Comparison of ENCODE assay signal across 11 cellular contexts in genomic region chr17:39605492-39606433, GRCh38. TPM values are rescaled to one million over a fixed set of nuclear protein-coding genes. Genes with fewer than 3 reads are reported as not detected.
DNase-seq lines count a peak whose midpoint lies in the region; ATAC-seq lines count a peak whose summit lies in the region.
"Had no signal": no experiment of that assay in that cellular context is flagged by ENCODE, and none has a peak within 500 bp of the region (broad histone marks: within the 10 kb centered on the region; RNA-seq: fewer than 3 reads in every experiment).

No MANE protein-coding gene starts in this region.

- H3K4me1 Mint-ChIP-seq in IgD-negative memory B cell: peaks cover 9 to 14% (median 9%) of the 10 kb centered on the region in 3 donors
- H3K4me1 Mint-ChIP-seq in natural killer cell treated with Interleukin-12 subunit alpha and Interleukin-12 subunit beta and Interleukin-15 and Interleukin-18, amount 100 ng/mL, for 72 hours (ENCODE audit: low read depth in 2 of 2): peaks cover 0 to 9% of the 10 kb centered on the region in 2 donors

- peaks cover 64% of the 10 kb centered on the region for H3K27me3 Mint-ChIP-seq in IgD-negative memory B cell
- peaks cover 31 to 37% of the 10 kb centered on the region in 2 donors for H3K27me3 Mint-ChIP-seq in natural killer cell treated with Interleukin-12 subunit alpha and Interleukin-12 subunit beta and Interleukin-15 and Interleukin-18, amount 100 ng/mL, for 72 hours

- ATAC-seq in natural killer cell treated with Interleukin-12 subunit alpha and Interleukin-12 subunit beta and Interleukin-15 and Interleukin-18, amount 100 ng/mL, for 72 hours: peak; percentile 10 to 26
- ATAC-seq in HG02610 (IDR thresholded peaks at IDR 0.05; ENCODE audit: unreplicated experiment): no peak
- ATAC-seq in HG03095 (IDR thresholded peaks at IDR 0.05; ENCODE audit: unreplicated experiment): no peak
- ATAC-seq in HG02623 (IDR thresholded peaks at IDR 0.05; ENCODE audit: unreplicated experiment): no peak

- DNase-seq in COLO668 (lab: John Stamatoyannopoulos, UW; ENCODE audit: unreplicated experiment) (peak; percentile 15), dermis blood vessel endothelial cell (peak; percentile 23)
- peak; percentile 38 for DNase-seq in natural killer cell treated with Interleukin-12 subunit alpha and Interleukin-12 subunit beta and Interleukin-15 and Interleukin-18, amount 100 ng/mL, for 72 hours (ENCODE audit: low spot score)
- no peak for DNase-seq in effector CD4-positive, alpha-beta T cell
- DNase-seq: activated gamma-delta T cell treated with Interleukin-2 at 50 U/mL for 16 hours, SHP77 treated with DMSO at 0.1 percent for 48 hours had no signal

- peak overlapping the region; percentile 34 to 85 (median 72) for H3K4me3 Mint-ChIP-seq in IgD-negative memory B cell
- H3K4me3 Mint-ChIP-seq in natural killer cell treated with Interleukin-12 subunit alpha and Interleukin-12 subunit beta and Interleukin-15 and Interleukin-18, amount 100 ng/mL, for 72 hours: no peak overlapping the region

- peak overlapping the region; percentile 59 to 82 (median 80) for H3K27ac Mint-ChIP-seq in IgD-negative memory B cell
- no peak overlapping the region for H3K27ac Mint-ChIP-seq in natural killer cell treated with Interleukin-12 subunit alpha and Interleukin-12 subunit beta and Interleukin-15 and Interleukin-18, amount 100 ng/mL, for 72 hours

- H3K9me3 Mint-ChIP-seq in IgD-negative memory B cell: no peaks in the 10 kb centered on the region
- H3K9me3 Mint-ChIP-seq in natural killer cell treated with Interleukin-12 subunit alpha and Interleukin-12 subunit beta and Interleukin-15 and Interleukin-18, amount 100 ng/mL, for 72 hours: no peaks in the 10 kb centered on the region

- H3K36me3 Mint-ChIP-seq in IgD-negative memory B cell: no peaks in the 10 kb centered on the region
- no peaks in the 10 kb centered on the region for H3K36me3 Mint-ChIP-seq in natural killer cell treated with Interleukin-12 subunit alpha and Interleukin-12 subunit beta and Interleukin-15 and Interleukin-18, amount 100 ng/mL, for 72 hours

RNA-seq across cellular contexts. Expression of gene NEUROD2, which starts 2.0 kb away (rescaled TPM):
- not detected for polyA plus RNA-seq in IgD-negative memory B cell
- not detected in 2 replicates for total RNA-seq in dermis blood vessel endothelial cell
- total RNA-seq in natural killer cell treated with Interleukin-12 subunit alpha and Interleukin-12 subunit beta and Interleukin-15 and Interleukin-18, amount 100 ng/mL, for 72 hours: not detected
- total RNA-seq: pulmonary artery endothelial cell had no signal

RNA-seq across cellular contexts. Expression of gene PPP1R1B, which starts 21.0 kb away (rescaled TPM):
- polyA plus RNA-seq in IgD-negative memory B cell: not detected
- not detected in 2 replicates for total RNA-seq in dermis blood vessel endothelial cell
- total RNA-seq in natural killer cell treated with Interleukin-12 subunit alpha and Interleukin-12 subunit beta and Interleukin-15 and Interleukin-18, amount 100 ng/mL, for 72 hours: not detected
- total RNA-seq: pulmonary artery endothelial cell had no signal

RNA-seq across cellular contexts. Expression of gene STARD3, which starts 31.2 kb away (rescaled TPM):
- polyA plus RNA-seq in IgD-negative memory B cell: 35.7 TPM
- total RNA-seq in dermis blood vessel endothelial cell: 46.6 and 73.2 TPM in 2 replicates
- total RNA-seq in natural killer cell treated with Interleukin-12 subunit alpha and Interleukin-12 subunit beta and Interleukin-15 and Interleukin-18, amount 100 ng/mL, for 72 hours: 100 to 1,000 TPM in 1 of 2 donors, 10 to 100 TPM in 1; 97.9 to 139 TPM

RNA-seq across cellular contexts. Expression of gene TCAP, which starts 59.4 kb away (rescaled TPM):
- not detected for polyA plus RNA-seq in IgD-negative memory B cell
- 0.60 and 0.68 TPM in 2 replicates for total RNA-seq in dermis blood vessel endothelial cell
- 1 to 10 TPM; 2.1 to 2.5 TPM for total RNA-seq in natural killer cell treated with Interleukin-12 subunit alpha and Interleukin-12 subunit beta and Interleukin-15 and Interleukin-18, amount 100 ng/mL, for 72 hours

Comparison
In these comparisons a context has a peak if more than half of its experiments do, and no peak if none do; other contexts are left out.
1. H3K27ac Mint-ChIP-seq: peak in IgD-negative memory B cell (3 of 3); none in natural killer cell treated with Interleukin-12 subunit alpha and Interleukin-12 subunit beta and Interleukin-15 and Interleukin-18, amount 100 ng/mL, for 72 hours (0 of 2).
2. ATAC-seq: peak in natural killer cell treated with Interleukin-12 subunit alpha and Interleukin-12 subunit beta and Interleukin-15 and Interleukin-18, amount 100 ng/mL, for 72 hours (2 of 2); none in HG02610 (single experiment), HG03095 (single experiment) and HG02623 (single experiment).